ENCODE assay signal across 20 cellular contexts in the genomic region with DNA sequence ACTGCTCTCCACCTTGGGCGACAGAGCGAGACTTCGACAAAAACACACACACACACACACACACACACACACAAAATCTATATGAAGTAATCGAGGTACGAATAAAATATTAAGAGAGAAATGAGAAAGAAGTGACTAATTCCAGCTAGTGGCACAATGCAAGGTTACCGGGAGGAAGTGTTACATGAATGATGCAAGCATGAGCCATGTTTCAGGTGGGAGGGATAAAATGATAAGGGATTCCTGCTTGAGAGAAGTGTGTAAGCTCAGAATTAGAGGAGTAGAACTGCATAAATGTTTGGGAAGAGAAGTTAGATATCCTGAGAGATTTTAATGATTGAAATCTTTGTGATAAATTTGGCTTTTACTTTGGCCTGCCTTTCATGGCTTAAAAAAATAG. TPM values are rescaled to one million over a fixed set of nuclear protein-coding genes. Genes with fewer than 3 reads are reported as not detected.
"Had no signal": no experiment of that assay in that cellular context is flagged by ENCODE, and none has a peak within 500 bp of the region (broad histone marks: within the 10 kb centered on the region; RNA-seq: fewer than 3 reads in every experiment).

No MANE protein-coding gene starts in this region.

- H3K4me3 ChIP-seq: cardiac muscle cell, left ventricle myocardium inferior, right atrium auricular region, suprapubic skin had no signal

- H3K9me3 ChIP-seq: suprapubic skin had no signal

- H3K4me1 ChIP-seq: left ventricle myocardium inferior, right atrium auricular region, suprapubic skin had no signal

- H3K27ac ChIP-seq: cardiac muscle cell, left ventricle myocardium inferior, right atrium auricular region, suprapubic skin had no signal

- DNase-seq: activated CD4-positive, alpha-beta memory T cell treated with anti-CD3 and anti-CD28 coated beads, Interleukin-2, amount 10 ng/mL, durations not matched to agents 7 days and 5 days; activated CD4-positive, alpha-beta T cell treated with anti-CD3 and anti-CD28 coated beads for 1 hour; activated naive CD4-positive, alpha-beta T cell treated with anti-CD3 and anti-CD28 coated beads, Interleukin-2, amount 10 ng/mL, durations not matched to agents 7 days and 5 days; activated T-cell treated with anti-CD3 and anti-CD28 coated beads, Interleukin-2, amount 50 U/mL, for 24 hours; hypothalamus; left ventricle myocardium inferior; mesenchymal stem cell; nucleus accumbens; stimulated activated CD4-positive, alpha-beta T cell treated with anti-CD3 and anti-CD28 coated beads, Interleukin-4, amount 100 ng/mL, for 4 hours; stimulated activated CD8-positive, alpha-beta memory T cell treated with anti-CD3 and anti-CD28 coated beads, Interleukin-4, amount 100 ng/mL, for 48 hours; stimulated activated naive CD8-positive, alpha-beta T cell treated with anti-CD3 and anti-CD28 coated beads, Interleukin-15, Interleukin-2, amounts not matched to agents 100 U/mL and 50 U/mL, for 24 hours; T-cell; T1000; trophoblast cell had no signal

- H3K27me3 ChIP-seq: cardiac muscle cell, right atrium auricular region, suprapubic skin had no signal

- H3K36me3 ChIP-seq: cardiac muscle cell, left ventricle myocardium inferior, right atrium auricular region, suprapubic skin had no signal

RNA-seq across cellular contexts. Expression of a gene that starts 18.8 kb away (rescaled TPM):
- total RNA-seq: activated CD4-positive, alpha-beta memory T cell treated with anti-CD3 and anti-CD28 coated beads, Interleukin-2, amount 10 ng/mL, durations not matched to agents 7 days and 5 days; esophagus mucosa; kidney epithelial cell; natural killer cell treated with Interleukin-12 subunit alpha and Interleukin-12 subunit beta and Interleukin-15 and Interleukin-18, amount 100 ng/mL, for 72 hours; T-cell had no signal
